ENCODE assay signal across 8 cellular contexts in the genomic region with DNA sequence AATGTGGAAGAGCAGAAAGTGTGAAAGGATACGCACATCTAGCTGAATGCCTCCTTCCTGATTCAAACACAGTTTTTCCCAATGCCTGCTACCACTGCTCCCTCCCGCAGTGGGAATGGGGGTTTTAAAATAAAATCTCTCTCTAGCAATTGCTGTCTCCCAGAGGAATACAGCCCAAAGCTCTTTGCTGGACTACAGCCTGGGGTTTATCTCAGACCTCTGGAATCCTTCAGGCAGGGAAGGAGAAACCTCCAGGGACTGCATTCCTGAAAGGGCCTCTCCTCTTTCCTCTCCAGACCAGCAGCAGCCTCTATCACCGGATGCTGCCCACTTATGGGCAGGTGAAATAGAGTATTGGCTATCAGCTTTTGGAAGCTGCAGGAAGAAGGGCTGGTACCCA. TPM values are rescaled to one million over a fixed set of nuclear protein-coding genes. Genes with fewer than 3 reads are reported as not detected.
A peak's percentile ranks its signal among the peaks of the same experiment; 100 is the strongest.
DNase-seq lines count a peak whose midpoint lies in the region; ATAC-seq and TF ChIP-seq lines count a peak whose summit lies in the region.

No MANE protein-coding gene starts in this region.

- ATAC-seq in SK-N-SH treated with all-trans-retinoic acid at 6 μM for 48 hours: peak; percentile 60
- peak; percentile 85 for ATAC-seq in sciatic nerve
- ATAC-seq in activated CD4-positive, CD25-positive, alpha-beta regulatory T cell treated with anti-CD3 and anti-CD28 coated beads, Interleukin-2, amount 50 U/mL, for 24 hours: no peak

- DNase-seq in Daoy (ENCODE audit: low read depth) (peak; percentile 72), glomerular visceral epithelial cell (ENCODE audit: extremely low spot score) (peak; percentile 57), sciatic nerve (ENCODE audit: low spot score) (no peak), NCI-H2196 treated with DMSO at 0.1 percent for 48 hours (lab: John Stamatoyannopoulos, UW; ENCODE audit: unreplicated experiment) (no peak), COLO668 (lab: John Stamatoyannopoulos, UW; ENCODE audit: unreplicated experiment) (no peak)
- DNase-seq in stimulated activated naive CD4-positive, alpha-beta T cell (lab: John Stamatoyannopoulos, UW): no peak

- intact Hi-C loops in sciatic nerve (cut with DNase I): no loop called here

TF ChIP-seq in SK-N-SH treated with all-trans-retinoic acid at 6 μM for 48 hours, 23 proteins besides CTCF, POLR2A, EP300 and RAD21:
- 0 out of 2 replicates have a peak, but pooled peaks have one; percentile 34 for TF ChIP-seq CSDC2 (CRISPR knock-in tag; IDR thresholded peaks at IDR 0.05)
- TF ChIP-seq, protein P1, sequence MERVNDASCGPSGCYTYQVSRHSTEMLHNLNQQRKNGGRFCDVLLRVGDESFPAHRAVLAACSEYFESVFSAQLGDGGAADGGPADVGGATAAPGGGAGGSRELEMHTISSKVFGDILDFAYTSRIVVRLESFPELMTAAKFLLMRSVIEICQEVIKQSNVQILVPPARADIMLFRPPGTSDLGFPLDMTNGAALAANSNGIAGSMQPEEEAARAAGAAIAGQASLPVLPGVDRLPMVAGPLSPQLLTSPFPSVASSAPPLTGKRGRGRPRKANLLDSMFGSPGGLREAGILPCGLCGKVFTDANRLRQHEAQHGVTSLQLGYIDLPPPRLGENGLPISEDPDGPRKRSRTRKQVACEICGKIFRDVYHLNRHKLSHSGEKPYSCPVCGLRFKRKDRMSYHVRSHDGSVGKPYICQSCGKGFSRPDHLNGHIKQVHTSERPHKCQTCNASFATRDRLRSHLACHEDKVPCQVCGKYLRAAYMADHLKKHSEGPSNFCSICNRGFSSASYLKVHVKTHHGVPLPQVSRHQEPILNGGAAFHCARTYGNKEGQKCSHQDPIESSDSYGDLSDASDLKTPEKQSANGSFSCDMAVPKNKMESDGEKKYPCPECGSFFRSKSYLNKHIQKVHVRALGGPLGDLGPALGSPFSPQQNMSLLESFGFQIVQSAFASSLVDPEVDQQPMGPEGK (CRISPR knock-in tag; IDR thresholded peaks at IDR 0.05; ENCODE audit: borderline replicate concordance): peak; percentile 74; the same call in 1 of the 2 replicates
- TF ChIP-seq SNAI2 (CRISPR knock-in tag; IDR thresholded peaks at IDR 0.05): no peak

RNA-seq across cellular contexts. Expression of a gene that starts 6.3 kb away (rescaled TPM):
- total RNA-seq in Daoy (2014; rRNA removed; shearing (Covaris generic)): 20.3 and 22.3 TPM in 2 replicates
- 10.9 TPM for total RNA-seq in sciatic nerve

Comparison
In these comparisons a context has a peak if more than half of its experiments do, and no peak if none do; other contexts are left out.
1. DNase-seq: peak in Daoy (single experiment) and glomerular visceral epithelial cell (single experiment); none in sciatic nerve (single experiment), NCI-H2196 treated with DMSO at 0.1 percent for 48 hours (single experiment), COLO668 (single experiment) and stimulated activated naive CD4-positive, alpha-beta T cell (0 of 6).
2. ATAC-seq: peak in SK-N-SH treated with all-trans-retinoic acid at 6 μM for 48 hours (single experiment) and sciatic nerve (single experiment); none in activated CD4-positive, CD25-positive, alpha-beta regulatory T cell treated with anti-CD3 and anti-CD28 coated beads, Interleukin-2, amount 50 U/mL, for 24 hours (0 of 2).